ENCODE assay signal across 8 cellular contexts in genomic region chr1:24642481-24643361, GRCh38. TPM values are rescaled to one million over a fixed set of nuclear protein-coding genes. Genes with fewer than 3 reads are reported as not detected.
A peak's percentile ranks its signal among the peaks of the same experiment; 100 is the strongest.
DNase-seq lines count a peak whose midpoint lies in the region; ATAC-seq and TF ChIP-seq lines count a peak whose summit lies in the region.

Gene SRRM1, plus strand, starts transcription at chr1:24643302. Its CDS starts 25 bp downstream, at chr1:24643327.

- TF ChIP-seq CTCF in epithelial cell of esophagus (IDR thresholded peaks at IDR 0.05; ENCODE audit: insufficient read depth, low read depth, low read length, missing control alignments), result no peak

- H3K4me3 ChIP-seq in epithelial cell of esophagus (ENCODE audit: low read length) (peak within 1 kb of the TSS; percentile 98), mononuclear cell (ENCODE audit: low read length) (peak within 1 kb of the TSS; percentile 94)

- H3K36me3 Mint-ChIP-seq in IgD-negative memory B cell, result peaks cover 4% of the 10 kb centered on the region

- peak; percentile 98 for DNase-seq in DMS114 treated with DMSO at 0.1 percent for 48 hours (lab: John Stamatoyannopoulos, UW; ENCODE audit: unreplicated experiment)
- peak; percentile 68 for DNase-seq in OCI-M2 (lab: John Stamatoyannopoulos, UW; ENCODE audit: unreplicated experiment)
- DNase-seq in activated T-cell treated with anti-CD3 and anti-CD28 coated beads for 4 hours, result peak; percentile 97
- DNase-seq in epithelial cell of esophagus (ENCODE audit: low read depth), result peak; percentile 100
- DNase-seq in stimulated activated CD8-positive, alpha-beta memory T cell treated with anti-CD3 and anti-CD28 coated beads, Interleukin-4, amount 100 ng/mL, for 1 hour (ENCODE audit: low read depth in 2 of 2, low spot score in 1 of 2), result peak; percentile 86 to 97

- no peaks in the 10 kb centered on the region for H3K27me3 Mint-ChIP-seq in IgD-negative memory B cell

- H3K4me1 Mint-ChIP-seq in IgD-negative memory B cell, result peaks cover 27 to 30% (median 28%) of the 10 kb centered on the region in 3 donors

- H3K9me3 ChIP-seq in mononuclear cell (ENCODE audit: low read depth, low read length), result no peaks in the 10 kb centered on the region

- no peaks in the 10 kb centered on the region for H3K9me3 Mint-ChIP-seq in IgD-negative memory B cell

- no peaks in the 10 kb centered on the region for H3K27me3 ChIP-seq in mononuclear cell (ENCODE audit: insufficient read depth, low read length)

- H3K27ac Mint-ChIP-seq in IgD-negative memory B cell, result peak within 1 kb of the TSS; percentile 91 to 100 (median 98)

- peak within 1 kb of the TSS; percentile 92 to 100 (median 97) for H3K4me3 Mint-ChIP-seq in IgD-negative memory B cell

- peak; percentile 88 for ATAC-seq in GM21528 (IDR thresholded peaks at IDR 0.05; ENCODE audit: low FRiP score, unreplicated experiment)

- peaks cover 27% of the 10 kb centered on the region for H3K4me1 ChIP-seq in mononuclear cell (ENCODE audit: insufficient read depth, low read length)

RNA-seq across cellular contexts. Expression of gene SRRM1, which starts in this region (rescaled TPM):
- 317 TPM for polyA plus RNA-seq in IgD-negative memory B cell
- 193 TPM for total RNA-seq in mononuclear cell

Comparison
In these comparisons a context has a peak if more than half of its experiments do, and no peak if none do; other contexts are left out.
1. Peak in every context shown above with its lines: DNase-seq, ATAC-seq and H3K4me3 ChIP-seq.